1 cellular context compared by ENCODE assay signal in genomic region chr6:119078449-119079287, GRCh38.
TF ChIP-seq lines count a peak whose summit lies in the region.

TSS of gene FAM184A (minus strand) at chr6:119078664. CDS start at chr6:119078299, 365 bp downstream.

TF ChIP-seq in HepG2, 621 proteins besides CTCF, POLR2A, EP300 and RAD21 (continued from another document and continues in another):
- TF ChIP-seq ZBTB43 (CRISPR knock-in tag; conservative IDR thresholded peaks at IDR 0.05) (peak; percentile 45; the same call in 1 of the 2 replicates), HBP1 (CRISPR knock-in tag; IDR thresholded peaks at IDR 0.05; ENCODE audit: low read depth) (peak; percentile 57; the same call in 1 of the 2 replicates), ZFP41 (CRISPR knock-in tag; IDR thresholded peaks at IDR 0.05; ENCODE audit: borderline replicate concordance) (peak; percentile 93; the same call in 1 of the 2 replicates), MED8 (CRISPR knock-in tag; IDR thresholded peaks at IDR 0.05; ENCODE audit: insufficient replicate concordance) (no peak), NFAT5 (CRISPR knock-in tag; IDR thresholded peaks at IDR 0.05) (peak; percentile 92), PHF8 (CRISPR knock-in tag; IDR thresholded peaks at IDR 0.05) (peak; percentile 16), PHF5A (CRISPR knock-in tag; IDR thresholded peaks at IDR 0.05; ENCODE audit: low read depth, unreplicated experiment) (peak; percentile 3), HES4 (CRISPR knock-in tag; IDR thresholded peaks at IDR 0.05; ENCODE audit: borderline replicate concordance) (peak; percentile 97), NFRKB (IDR thresholded peaks at IDR 0.05) (no peak), ZNF142 (CRISPR knock-in tag; IDR thresholded peaks at IDR 0.05) (peak; percentile 63; the same call in 1 of the 2 replicates), MZF1 (CRISPR knock-in tag; IDR thresholded peaks at IDR 0.05; ENCODE audit: borderline replicate concordance) (0 out of 2 replicates have a peak, but pooled peaks have one; percentile 73), BCL6 (CRISPR knock-in tag; IDR thresholded peaks at IDR 0.05) (0 out of 2 replicates have a peak, but pooled peaks have one; percentile 39), AHR (CRISPR knock-in tag; IDR thresholded peaks at IDR 0.05) (peak; percentile 75; the same call in 1 of the 2 replicates), SMARCC2 (IDR thresholded peaks at IDR 0.05) (no peak), ZNF225 (CRISPR knock-in tag; IDR thresholded peaks at IDR 0.05) (peak; percentile 80; the same call in 1 of the 2 replicates), ZSCAN30 (CRISPR knock-in tag; IDR thresholded peaks at IDR 0.05) (no peak), CREB1 (IDR thresholded peaks at IDR 0.05) (peak; percentile 29; the same call in 1 of the 2 replicates), CREB1 (CRISPR knock-in tag; IDR thresholded peaks at IDR 0.05) (no peak), ZNF839 (CRISPR knock-in tag; IDR thresholded peaks at IDR 0.05; ENCODE audit: borderline replicate concordance) (0 out of 2 replicates have a peak, but pooled peaks have one; percentile 69), ZNF451 (CRISPR knock-in tag; IDR thresholded peaks at IDR 0.05) (peak; percentile 82; the same call in 1 of the 2 replicates), ZNF513 (CRISPR knock-in tag; conservative IDR thresholded peaks at IDR 0.05) (no peak), ZHX2 (IDR thresholded peaks at IDR 0.05; ENCODE audit: low read depth) (no peak), ZHX2 (CRISPR knock-in tag; IDR thresholded peaks at IDR 0.05; ENCODE audit: borderline replicate concordance) (peak; percentile 2), TEF (CRISPR knock-in tag; IDR thresholded peaks at IDR 0.05) (0 out of 2 replicates have a peak, but pooled peaks have one; percentile 18), ZNF232 (CRISPR knock-in tag; IDR thresholded peaks at IDR 0.05; ENCODE audit: borderline replicate concordance) (0 out of 2 replicates have a peak, but pooled peaks have one; percentile 73), ZNF770 (CRISPR knock-in tag; IDR thresholded peaks at IDR 0.05) (peak; percentile 60; the same call in 1 of the 2 replicates)
